In genomic region chr22:43262990-43263644, GRCh38 we compare ENCODE assay signal across 8 cellular contexts.
A peak's percentile ranks its signal among the peaks of the same experiment; 100 is the strongest.
DNase-seq lines count a peak whose midpoint lies in the region; ATAC-seq, FAIRE-seq and TF ChIP-seq lines count a peak whose summit lies in the region.

No MANE protein-coding gene starts in this region.

- BruUV-seq in PC-3 (replicated peaks; lab: Mats Ljungman, UMichigan): no TSS peak

- intact Hi-C loops in PC-3 (cut with micrococcal nuclease): no loop called here

- H3K4me1 ChIP-seq in Peyer's patch (peaks cover 0 to 18% (median 6%) of the 10 kb centered on the region in 4 donors), rectal smooth muscle tissue (ENCODE audit: control insufficient read depth, insufficient read depth, low read length) (no peaks in the 10 kb centered on the region), Karpas-422 (ENCODE audit: low read length) (no peaks in the 10 kb centered on the region), PC-3 (ENCODE audit: insufficient read depth, low read length) (no peaks in the 10 kb centered on the region)

- H3K27me3 ChIP-seq in Peyer's patch (no peaks in the 10 kb centered on the region), rectal smooth muscle tissue (ENCODE audit: control insufficient read depth, insufficient read depth, low read length) (peaks cover 9% of the 10 kb centered on the region), Karpas-422 (ENCODE audit: low read length) (no peaks in the 10 kb centered on the region), PC-3 (ENCODE audit: low read length) (peaks cover 55% of the 10 kb centered on the region)

- H3K27ac Mint-ChIP-seq in activated naive CD8-positive, alpha-beta T cell treated with anti-CD3 and anti-CD28 coated beads for 36 hours: peak overlapping the region; percentile 67

- H3K36me3 ChIP-seq in Peyer's patch (no peaks in the 10 kb centered on the region), rectal smooth muscle tissue (ENCODE audit: control insufficient read depth, insufficient read depth, low read length) (no peaks in the 10 kb centered on the region), Karpas-422 (ENCODE audit: insufficient read depth, low read length) (no peaks in the 10 kb centered on the region), PC-3 (ENCODE audit: low read depth, low read length) (no peaks in the 10 kb centered on the region)

- H3K9me3 Mint-ChIP-seq in activated naive CD8-positive, alpha-beta T cell treated with anti-CD3 and anti-CD28 coated beads for 36 hours: no peaks in the 10 kb centered on the region

- CTCF ChIA-PET in PC-3 (lab: Charles Lee): no interaction called here

- H3K4me1 Mint-ChIP-seq in activated naive CD8-positive, alpha-beta T cell treated with anti-CD3 and anti-CD28 coated beads for 36 hours: peaks cover 17% of the 10 kb centered on the region

- H3K9ac ChIP-seq in rectal smooth muscle tissue (ENCODE audit: low read length): no peak overlapping the region
- H3K9ac ChIP-seq in Karpas-422 (ENCODE audit: low read length): no peak overlapping the region
- no peak overlapping the region for H3K9ac ChIP-seq in PC-3 (ENCODE audit: low read length)

- no peak for FAIRE-seq in GM12891 (lab: Jason Lieb, UNC)

- no peaks in the 10 kb centered on the region for H3F3A ChIP-seq in PC-3 (ENCODE audit: low read length, unreplicated experiment)

- H3K27me3 Mint-ChIP-seq in activated naive CD8-positive, alpha-beta T cell treated with anti-CD3 and anti-CD28 coated beads for 36 hours: peaks cover 8% of the 10 kb centered on the region

- ATAC-seq in GM18909 (IDR thresholded peaks at IDR 0.05; ENCODE audit: poor library complexity, unreplicated experiment) (no peak), PC-3 (no peak)

- no peak overlapping the region for H2AFZ ChIP-seq in Karpas-422 (ENCODE audit: low read length)
- H2AFZ ChIP-seq in PC-3 (ENCODE audit: low read length): no peak overlapping the region

- no peaks in the 10 kb centered on the region for H3K36me3 Mint-ChIP-seq in activated naive CD8-positive, alpha-beta T cell treated with anti-CD3 and anti-CD28 coated beads for 36 hours

- H3K4me2 ChIP-seq in Karpas-422 (ENCODE audit: low read depth, low read length, poor library complexity, severe bottlenecking) (no peak overlapping the region), PC-3 (ENCODE audit: low read length) (no peak overlapping the region)

- POLR2A ChIA-PET in PC-3 (lab: Charles Lee; ENCODE audit: unreplicated experiment): no interaction called here

- H4K20me1 ChIP-seq in Karpas-422 (ENCODE audit: insufficient read depth, low read depth, low read length) (no peaks in the 10 kb centered on the region), PC-3 (ENCODE audit: low read length) (no peaks in the 10 kb centered on the region)

- H3K27ac ChIP-seq in Peyer's patch (peak overlapping the region in 3 of 4 donors; percentile 21 to 77 (median 30)), rectal smooth muscle tissue (ENCODE audit: low read depth, low read length) (no peak overlapping the region), Karpas-422 (ENCODE audit: low read length) (no peak overlapping the region), PC-3 (ENCODE audit: low read length) (no peak overlapping the region)

- DNase-seq in GM12891 (ENCODE audit: insufficient read length, low spot score): peak; percentile 57
- peak in 2 of 3 donors; percentile 34 to 61 for DNase-seq in Peyer's patch
- peak; percentile 55 for DNase-seq in activated naive CD8-positive, alpha-beta T cell treated with anti-CD3 and anti-CD28 coated beads for 36 hours
- no peak for DNase-seq in Karpas-422
- no peak for DNase-seq in NCI-H2029 (lab: John Stamatoyannopoulos, UW)
- no peak for DNase-seq in PC-3

- peak overlapping the region in 2 of 4 donors; percentile 1 to 13 for H3K4me3 ChIP-seq in Peyer's patch
- peak overlapping the region; percentile 5 for H3K4me3 ChIP-seq in rectal smooth muscle tissue (ENCODE audit: low read length)
- no peak overlapping the region for H3K4me3 ChIP-seq in Karpas-422 (ENCODE audit: low read length)
- H3K4me3 ChIP-seq in PC-3 (ENCODE audit: low read length): no peak overlapping the region

- H3K4me3 Mint-ChIP-seq in activated naive CD8-positive, alpha-beta T cell treated with anti-CD3 and anti-CD28 coated beads for 36 hours: peak overlapping the region; percentile 57

- H3K9me2 ChIP-seq in Karpas-422 (replicated peaks; ENCODE audit: insufficient read depth, low read length) (no peaks in the 10 kb centered on the region), PC-3 (replicated peaks; ENCODE audit: low read length) (no peaks in the 10 kb centered on the region)

- H3K9me3 ChIP-seq in Peyer's patch (no peaks in the 10 kb centered on the region), Karpas-422 (ENCODE audit: low read length) (no peaks in the 10 kb centered on the region), PC-3 (ENCODE audit: low read length) (no peaks in the 10 kb centered on the region)

- TF ChIP-seq CTCF in Peyer's patch (IDR thresholded peaks at IDR 0.05) (no peak), PC-3 (conservative IDR thresholded peaks at IDR 0.05; ENCODE audit: low read depth, low read length) (no peak)

- no peaks in the 10 kb centered on the region for H3K79me2 ChIP-seq in Karpas-422 (ENCODE audit: low read length)
- no peaks in the 10 kb centered on the region for H3K79me2 ChIP-seq in PC-3 (ENCODE audit: low read length)

- TF ChIP-seq POLR2A in GM12891 (IDR thresholded peaks at IDR 0.05; ENCODE audit: low read depth, low read length) (no peak), Peyer's patch (IDR thresholded peaks at IDR 0.05) (no peak)

TF ChIP-seq in GM12891, 5 proteins besides CTCF, POLR2A, EP300 and RAD21:
- TF ChIP-seq SPI1 (IDR thresholded peaks at IDR 0.05; ENCODE audit: low read depth, low read length): no peak
- TF ChIP-seq PAX5 (IDR thresholded peaks at IDR 0.05; ENCODE audit: insufficient read depth, low read length, severe bottlenecking): no peak
- TF ChIP-seq POU2F2 (IDR thresholded peaks at IDR 0.05; ENCODE audit: low read depth, low read length): no peak
- no peak for TF ChIP-seq POLR2AphosphoS5 (IDR thresholded peaks at IDR 0.05; ENCODE audit: low read depth, low read length)
- TF ChIP-seq TAF1 (IDR thresholded peaks at IDR 0.05; ENCODE audit: low read depth, low read length): no peak

Comparison
In these comparisons a context has a peak if more than half of its experiments do, and no peak if none do; other contexts are left out.
1. DNase-seq: peak in GM12891 (single experiment), Peyer's patch (2 of 3) and activated naive CD8-positive, alpha-beta T cell treated with anti-CD3 and anti-CD28 coated beads for 36 hours (single experiment); none in Karpas-422 (single experiment), NCI-H2029 (single experiment) and PC-3 (single experiment).
2. H3K27ac ChIP-seq: peak in Peyer's patch (3 of 4); none in rectal smooth muscle tissue (single experiment), Karpas-422 (single experiment) and PC-3 (single experiment).